In genomic region chr1:204080163-204080903, GRCh38 we compare ENCODE assay signal across 8 cellular contexts. TPM values are rescaled to one million over a fixed set of nuclear protein-coding genes. Genes with fewer than 3 reads are reported as not detected.
DNase-seq lines count a peak whose midpoint lies in the region; ATAC-seq and TF ChIP-seq lines count a peak whose summit lies in the region.

No MANE protein-coding gene starts in this region.

- H3K27ac ChIP-seq in esophagus squamous epithelium: peak overlapping the region; percentile 81 to 89 (median 86)
- peak overlapping the region; percentile 35 for H3K27ac ChIP-seq in muscle layer of colon (ENCODE audit: low read depth, low read length)

- H3K9me3 ChIP-seq in NT2/D1 (ENCODE audit: insufficient read depth, low read length) (no peaks in the 10 kb centered on the region), esophagus squamous epithelium (no peaks in the 10 kb centered on the region), muscle layer of colon (ENCODE audit: low read length) (no peaks in the 10 kb centered on the region)

- H3K27me3 ChIP-seq in NT2/D1 (ENCODE audit: insufficient read depth, insufficient read length) (peaks cover 6% of the 10 kb centered on the region), esophagus squamous epithelium (no peaks in the 10 kb centered on the region), muscle layer of colon (ENCODE audit: control insufficient read depth in 1 of 2, insufficient read depth in 2 of 2, low read length in 2 of 2) (no peaks in the 10 kb centered on the region)

- no peak for TF ChIP-seq POLR2A in esophagus squamous epithelium (IDR thresholded peaks at IDR 0.05)

- H3K36me3 ChIP-seq in NT2/D1 (ENCODE audit: insufficient read depth, insufficient read length, low read length) (peaks cover 10% of the 10 kb centered on the region), esophagus squamous epithelium (no peaks in the 10 kb centered on the region), muscle layer of colon (ENCODE audit: insufficient read depth, low read length) (no peaks in the 10 kb centered on the region)

- peak overlapping the region; percentile 51 for H3K27ac Mint-ChIP-seq in HFFc6

- H3K36me3 Mint-ChIP-seq in HFFc6 (ENCODE audit: low read depth): no peaks in the 10 kb centered on the region

- H3K9ac ChIP-seq in NT2/D1 (ENCODE audit: insufficient read length, low read depth) (peak overlapping the region; percentile 65), muscle layer of colon (ENCODE audit: low read length) (peak overlapping the region; percentile 39)

- WGBS in esophagus squamous epithelium, 2 donors: 44 to 82% methylated on average over 1 to 2 of the region's 8 CpGs

- no peak for ATAC-seq in GM19463 (IDR thresholded peaks at IDR 0.05; ENCODE audit: unreplicated experiment)
- ATAC-seq in GM21447 (IDR thresholded peaks at IDR 0.05; ENCODE audit: unreplicated experiment): no peak

- H3K4me1 Mint-ChIP-seq in HFFc6 (ENCODE audit: low read depth): peaks cover 59% of the 10 kb centered on the region

- peak overlapping the region; percentile 16 for H3K4me3 ChIP-seq in NT2/D1 (ENCODE audit: insufficient read length, low read depth)
- H3K4me3 ChIP-seq in esophagus squamous epithelium: peak overlapping the region in 2 of 4 donors; percentile 7 to 37
- H3K4me3 ChIP-seq in muscle layer of colon (ENCODE audit: low read depth in 1 of 2, low read length in 2 of 2): peak overlapping the region in 1 of 2 donors; percentile 52

- no peaks in the 10 kb centered on the region for H3K9me3 Mint-ChIP-seq in HFFc6

- peak overlapping the region; percentile 58; the same call in 1 of the 2 replicates for H3K4me3 Mint-ChIP-seq in HFFc6

- intact Hi-C loops in esophagus squamous epithelium (cut with DNase I): no loop called here

- DNase-seq in HFFc6 (peak; percentile 61), NT2/D1 (ENCODE audit: low read depth, low spot score) (peak; percentile 100), esophagus squamous epithelium (lab: John Stamatoyannopoulos, UW) (no peak), MV-4-11 (lab: John Stamatoyannopoulos, UW) (no peak)
- no peak for DNase-seq in stimulated activated naive CD4-positive, alpha-beta T cell (lab: John Stamatoyannopoulos, UW)

- H3K4me1 ChIP-seq in NT2/D1 (ENCODE audit: insufficient read depth, insufficient read length) (peaks cover 49% of the 10 kb centered on the region), esophagus squamous epithelium (peaks cover 52 to 100% (median 74%) of the 10 kb centered on the region in 3 donors), muscle layer of colon (ENCODE audit: insufficient read depth, low read length) (peaks cover 89% of the 10 kb centered on the region)

- TF ChIP-seq CTCF in HFFc6 (IDR thresholded peaks at IDR 0.05) (no peak), esophagus squamous epithelium (IDR thresholded peaks at IDR 0.05) (no peak)

- H3K27me3 Mint-ChIP-seq in HFFc6 (ENCODE audit: insufficient read depth): no peaks in the 10 kb centered on the region; the same call in 1 of the 2 replicates

RNA-seq across cellular contexts. Expression of gene SOX13, which starts 7.4 kb away (rescaled TPM):
- 10 to 100 TPM in 5 of 6 experiments, 1 to 10 TPM in 1; 9.9 to 13.5 (median 11.1) TPM for total RNA-seq in HFFc6 (2021; fragmentation: NEBNext Ultra II Directional; extraction: Animal tissue kit (Norgen Biotek cat#: 25700))
- total RNA-seq in esophagus squamous epithelium: 10 to 100 TPM in 3 of 4 donors, 1 to 10 TPM in 1; 9.0 to 21.2 (median 14.5) TPM

Comparison
In these comparisons a context has a peak if more than half of its experiments do, and no peak if none do; other contexts are left out.
1. DNase-seq: peak in HFFc6 (single experiment) and NT2/D1 (single experiment); none in esophagus squamous epithelium (single experiment), stimulated activated naive CD4-positive, alpha-beta T cell (0 of 6) and MV-4-11 (single experiment).